2 cellular contexts compared by ENCODE assay signal in the genomic region with DNA sequence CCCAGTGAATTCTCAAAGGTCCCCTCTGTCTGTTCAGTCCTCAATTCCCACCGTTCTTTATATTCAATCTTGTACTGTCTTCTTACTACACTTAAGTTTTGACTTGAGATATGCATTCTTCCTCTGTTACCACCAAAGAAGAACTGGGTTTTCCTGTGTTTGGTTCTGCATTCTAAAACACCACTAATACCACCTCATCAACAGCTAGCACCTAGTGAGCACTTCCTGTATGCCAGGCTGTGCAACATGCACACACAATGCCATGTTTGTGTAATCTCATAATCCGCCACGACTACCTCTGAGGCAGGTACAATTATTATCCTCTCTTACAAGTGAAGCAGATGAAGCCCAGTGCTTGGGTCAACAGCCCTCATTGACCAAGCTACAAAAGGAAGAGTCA.
TF ChIP-seq lines count a peak whose summit lies in the region.

No MANE protein-coding gene starts in this region.

TF ChIP-seq in IMR-90, 13 proteins besides CTCF, POLR2A, EP300 and RAD21:
- TF ChIP-seq ELK1 (IDR thresholded peaks at IDR 0.05; ENCODE audit: borderline replicate concordance, low read depth, low read length) (no peak), CHD1 (IDR thresholded peaks at IDR 0.05; ENCODE audit: low read depth, low read length) (no peak), CEBPB (IDR thresholded peaks at IDR 0.05; ENCODE audit: low read depth, low read length) (no peak), NFE2L2 (IDR thresholded peaks at IDR 0.05; ENCODE audit: low read depth, low read length) (no peak), BHLHE40 (IDR thresholded peaks at IDR 0.05; ENCODE audit: low read depth, low read length) (no peak), FOS (IDR thresholded peaks at IDR 0.05; ENCODE audit: low read depth, low read length) (no peak), MXI1 (IDR thresholded peaks at IDR 0.05; ENCODE audit: borderline replicate concordance, low read depth, low read length) (no peak), SMC3 (IDR thresholded peaks at IDR 0.05; ENCODE audit: low read depth, low read length) (no peak), USF2 (IDR thresholded peaks at IDR 0.05; ENCODE audit: low read depth, low read length) (no peak), RCOR1 (IDR thresholded peaks at IDR 0.05; ENCODE audit: insufficient replicate concordance, low read length) (no peak), MAFK (IDR thresholded peaks at IDR 0.05; ENCODE audit: low read depth, low read length) (no peak), MAZ (IDR thresholded peaks at IDR 0.05; ENCODE audit: borderline replicate concordance, low read depth, low read length) (no peak), RFX5 (IDR thresholded peaks at IDR 0.05; ENCODE audit: low read depth, low read length) (no peak)

TF ChIP-seq in WTC11, 78 proteins besides CTCF, POLR2A, EP300 and RAD21 (continued from another document):
- TF ChIP-seq ZNF425 (CRISPR knock-in tag; conservative IDR thresholded peaks at IDR 0.05) = no peak
- TF ChIP-seq, protein P1, sequence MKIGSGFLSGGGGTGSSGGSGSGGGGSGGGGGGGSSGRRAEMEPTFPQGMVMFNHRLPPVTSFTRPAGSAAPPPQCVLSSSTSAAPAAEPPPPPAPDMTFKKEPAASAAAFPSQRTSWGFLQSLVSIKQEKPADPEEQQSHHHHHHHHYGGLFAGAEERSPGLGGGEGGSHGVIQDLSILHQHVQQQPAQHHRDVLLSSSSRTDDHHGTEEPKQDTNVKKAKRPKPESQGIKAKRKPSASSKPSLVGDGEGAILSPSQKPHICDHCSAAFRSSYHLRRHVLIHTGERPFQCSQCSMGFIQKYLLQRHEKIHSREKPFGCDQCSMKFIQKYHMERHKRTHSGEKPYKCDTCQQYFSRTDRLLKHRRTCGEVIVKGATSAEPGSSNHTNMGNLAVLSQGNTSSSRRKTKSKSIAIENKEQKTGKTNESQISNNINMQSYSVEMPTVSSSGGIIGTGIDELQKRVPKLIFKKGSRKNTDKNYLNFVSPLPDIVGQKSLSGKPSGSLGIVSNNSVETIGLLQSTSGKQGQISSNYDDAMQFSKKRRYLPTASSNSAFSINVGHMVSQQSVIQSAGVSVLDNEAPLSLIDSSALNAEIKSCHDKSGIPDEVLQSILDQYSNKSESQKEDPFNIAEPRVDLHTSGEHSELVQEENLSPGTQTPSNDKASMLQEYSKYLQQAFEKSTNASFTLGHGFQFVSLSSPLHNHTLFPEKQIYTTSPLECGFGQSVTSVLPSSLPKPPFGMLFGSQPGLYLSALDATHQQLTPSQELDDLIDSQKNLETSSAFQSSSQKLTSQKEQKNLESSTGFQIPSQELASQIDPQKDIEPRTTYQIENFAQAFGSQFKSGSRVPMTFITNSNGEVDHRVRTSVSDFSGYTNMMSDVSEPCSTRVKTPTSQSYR (CRISPR knock-in tag; IDR thresholded peaks at IDR 0.05) = no peak
- TF ChIP-seq GTF2I (CRISPR knock-in tag; conservative IDR thresholded peaks at IDR 0.05) = no peak
- TF ChIP-seq SP1 (CRISPR knock-in tag; conservative IDR thresholded peaks at IDR 0.05) = no peak
